ENCODE assay signal across 16 cellular contexts in genomic region chr4:7280906-7281305, GRCh38.
DNase-seq lines count a peak whose midpoint lies in the region; FAIRE-seq lines count a peak whose summit lies in the region.
"Had no signal": no experiment of that assay in that cellular context is flagged by ENCODE, and none has a peak within 500 bp of the region (broad histone marks: within the 10 kb centered on the region; RNA-seq: fewer than 3 reads in every experiment).

No MANE protein-coding gene starts in this region.

- no peak for FAIRE-seq in HTR-8/SVneo (lab: Jason Lieb, UNC)
- FAIRE-seq: GM12878 had no signal

- peaks cover 3% of the 10 kb centered on the region for H3K4me1 ChIP-seq in adipocyte (ENCODE audit: control insufficient read depth, insufficient read depth, low read length)
- H3K4me1 ChIP-seq: prostate gland had no signal

- H3K9ac ChIP-seq in adipocyte (ENCODE audit: low read length): no peak overlapping the region

- no peaks in the 10 kb centered on the region for H3K9me3 ChIP-seq in adipocyte (ENCODE audit: control insufficient read depth, low read length)
- H3K9me3 ChIP-seq: prostate gland had no signal

- H3K27me3 ChIP-seq in adipocyte (replicated peaks; ENCODE audit: control insufficient read depth, insufficient read depth, low read length): peaks cover 10% of the 10 kb centered on the region

- intact Hi-C loops in head of caudate nucleus (cut with DNase I): no loop called here

- H3K36me3 ChIP-seq in adipocyte (ENCODE audit: control insufficient read depth, insufficient read depth, low read length, severe bottlenecking): no peaks in the 10 kb centered on the region
- H3K36me3 ChIP-seq: prostate gland had no signal

- DNase-seq in DMS 273 (lab: John Stamatoyannopoulos, UW; ENCODE audit: unreplicated experiment) (peak; percentile 26), DMS 273 treated with DMSO at 0.1 percent for 48 hours (lab: John Stamatoyannopoulos, UW) (no peak), HTR-8/SVneo (ENCODE audit: insufficient read length, low spot score) (peak; percentile 37), adipocyte (ENCODE audit: low read depth) (peak; percentile 37), islet precursor cell (peak; percentile 73), HuH-7 (ENCODE audit: low spot score) (no peak), head of caudate nucleus (no peak), COLO668 (lab: John Stamatoyannopoulos, UW; ENCODE audit: unreplicated experiment) (no peak)
- DNase-seq: Karpas-422; natural killer cell; NCI-H187 treated with DMSO at 0.1 percent for 48 hours; RPMI8226; stimulated activated naive CD4-positive, alpha-beta T cell treated with Interleukin-2 at 50 U/mL for 16 hours had no signal

- no peak overlapping the region for H3K4me3 ChIP-seq in adipocyte (ENCODE audit: low read length)
- H3K4me3 ChIP-seq: GM12878, GM23338, prostate gland had no signal

Comparison
In these comparisons a context has a peak if more than half of its experiments do, and no peak if none do; other contexts are left out.
1. DNase-seq: peak in DMS 273 (single experiment), HTR-8/SVneo (single experiment), adipocyte (single experiment) and islet precursor cell (single experiment); none in DMS 273 treated with DMSO at 0.1 percent for 48 hours (single experiment), HuH-7 (single experiment), head of caudate nucleus (0 of 42) and COLO668 (single experiment).